In the genomic region with DNA sequence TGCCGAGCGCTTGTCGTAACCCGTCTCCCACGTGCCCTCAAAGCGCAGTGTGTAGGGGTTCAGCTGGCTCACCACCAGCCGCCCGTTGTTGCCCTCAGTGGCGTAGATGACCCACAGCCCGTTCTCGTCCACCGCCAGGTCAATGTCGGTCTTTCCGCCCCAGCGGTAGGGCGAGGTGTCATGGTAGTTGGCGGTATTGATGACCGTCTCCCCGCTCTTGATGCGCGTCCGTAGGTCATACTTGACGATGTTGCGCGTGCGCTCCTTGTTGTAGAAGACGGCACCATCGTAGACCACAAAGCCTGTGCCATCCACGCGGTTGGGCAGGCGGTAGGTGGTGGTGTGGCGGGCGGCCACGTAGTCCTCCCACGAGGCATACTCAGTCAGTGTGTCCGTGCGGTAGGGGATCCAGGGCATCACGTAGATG, we compare ENCODE assay signal across 4 cellular contexts.
TF ChIP-seq lines count a peak whose summit lies in the region.

No MANE protein-coding gene starts in this region.

TF ChIP-seq in SK-N-SH, 30 proteins besides CTCF, POLR2A, EP300 and RAD21:
- TF ChIP-seq ELF1 (IDR thresholded peaks at IDR 0.05) (no peak), JUND (IDR thresholded peaks at IDR 0.05) (no peak), FOSL2 (IDR thresholded peaks at IDR 0.05; ENCODE audit: borderline replicate concordance, low read depth) (no peak), SMC3 (IDR thresholded peaks at IDR 0.05; ENCODE audit: low read depth, low read length) (no peak), EZH2phosphoT487 (IDR thresholded peaks at IDR 0.05; ENCODE audit: borderline replicate concordance, low read depth) (no peak), TCF12 (IDR thresholded peaks at IDR 0.05) (no peak)

TF ChIP-seq in SK-N-SH treated with all-trans-retinoic acid at 6 μM for 48 hours, 23 proteins besides CTCF, POLR2A, EP300 and RAD21 (continues in another document):
- TF ChIP-seq CSDC2 (CRISPR knock-in tag; IDR thresholded peaks at IDR 0.05) (no peak), ZNF565 (CRISPR knock-in tag; conservative IDR thresholded peaks at IDR 0.05; ENCODE audit: low read depth) (no peak), ZNF8 (CRISPR knock-in tag; IDR thresholded peaks at IDR 0.05) (no peak), BACH2 (CRISPR knock-in tag; IDR thresholded peaks at IDR 0.05; ENCODE audit: borderline replicate concordance) (no peak), ISL1 (CRISPR knock-in tag; IDR thresholded peaks at IDR 0.05) (no peak), TOX (CRISPR knock-in tag; IDR thresholded peaks at IDR 0.05; ENCODE audit: borderline replicate concordance) (no peak), ZFP3 (CRISPR knock-in tag; IDR thresholded peaks at IDR 0.05) (no peak)
- TF ChIP-seq, protein P1, sequence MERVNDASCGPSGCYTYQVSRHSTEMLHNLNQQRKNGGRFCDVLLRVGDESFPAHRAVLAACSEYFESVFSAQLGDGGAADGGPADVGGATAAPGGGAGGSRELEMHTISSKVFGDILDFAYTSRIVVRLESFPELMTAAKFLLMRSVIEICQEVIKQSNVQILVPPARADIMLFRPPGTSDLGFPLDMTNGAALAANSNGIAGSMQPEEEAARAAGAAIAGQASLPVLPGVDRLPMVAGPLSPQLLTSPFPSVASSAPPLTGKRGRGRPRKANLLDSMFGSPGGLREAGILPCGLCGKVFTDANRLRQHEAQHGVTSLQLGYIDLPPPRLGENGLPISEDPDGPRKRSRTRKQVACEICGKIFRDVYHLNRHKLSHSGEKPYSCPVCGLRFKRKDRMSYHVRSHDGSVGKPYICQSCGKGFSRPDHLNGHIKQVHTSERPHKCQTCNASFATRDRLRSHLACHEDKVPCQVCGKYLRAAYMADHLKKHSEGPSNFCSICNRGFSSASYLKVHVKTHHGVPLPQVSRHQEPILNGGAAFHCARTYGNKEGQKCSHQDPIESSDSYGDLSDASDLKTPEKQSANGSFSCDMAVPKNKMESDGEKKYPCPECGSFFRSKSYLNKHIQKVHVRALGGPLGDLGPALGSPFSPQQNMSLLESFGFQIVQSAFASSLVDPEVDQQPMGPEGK (CRISPR knock-in tag; IDR thresholded peaks at IDR 0.05; ENCODE audit: borderline replicate concordance): no peak
- TF ChIP-seq, protein P2, sequence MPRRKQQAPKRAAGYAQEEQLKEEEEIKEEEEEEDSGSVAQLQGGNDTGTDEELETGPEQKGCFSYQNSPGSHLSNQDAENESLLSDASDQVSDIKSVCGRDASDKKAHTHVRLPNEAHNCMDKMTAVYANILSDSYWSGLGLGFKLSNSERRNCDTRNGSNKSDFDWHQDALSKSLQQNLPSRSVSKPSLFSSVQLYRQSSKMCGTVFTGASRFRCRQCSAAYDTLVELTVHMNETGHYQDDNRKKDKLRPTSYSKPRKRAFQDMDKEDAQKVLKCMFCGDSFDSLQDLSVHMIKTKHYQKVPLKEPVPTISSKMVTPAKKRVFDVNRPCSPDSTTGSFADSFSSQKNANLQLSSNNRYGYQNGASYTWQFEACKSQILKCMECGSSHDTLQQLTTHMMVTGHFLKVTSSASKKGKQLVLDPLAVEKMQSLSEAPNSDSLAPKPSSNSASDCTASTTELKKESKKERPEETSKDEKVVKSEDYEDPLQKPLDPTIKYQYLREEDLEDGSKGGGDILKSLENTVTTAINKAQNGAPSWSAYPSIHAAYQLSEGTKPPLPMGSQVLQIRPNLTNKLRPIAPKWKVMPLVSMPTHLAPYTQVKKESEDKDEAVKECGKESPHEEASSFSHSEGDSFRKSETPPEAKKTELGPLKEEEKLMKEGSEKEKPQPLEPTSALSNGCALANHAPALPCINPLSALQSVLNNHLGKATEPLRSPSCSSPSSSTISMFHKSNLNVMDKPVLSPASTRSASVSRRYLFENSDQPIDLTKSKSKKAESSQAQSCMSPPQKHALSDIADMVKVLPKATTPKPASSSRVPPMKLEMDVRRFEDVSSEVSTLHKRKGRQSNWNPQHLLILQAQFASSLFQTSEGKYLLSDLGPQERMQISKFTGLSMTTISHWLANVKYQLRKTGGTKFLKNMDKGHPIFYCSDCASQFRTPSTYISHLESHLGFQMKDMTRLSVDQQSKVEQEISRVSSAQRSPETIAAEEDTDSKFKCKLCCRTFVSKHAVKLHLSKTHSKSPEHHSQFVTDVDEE (CRISPR knock-in tag; IDR thresholded peaks at IDR 0.05): no peak
- TF ChIP-seq, protein P3, sequence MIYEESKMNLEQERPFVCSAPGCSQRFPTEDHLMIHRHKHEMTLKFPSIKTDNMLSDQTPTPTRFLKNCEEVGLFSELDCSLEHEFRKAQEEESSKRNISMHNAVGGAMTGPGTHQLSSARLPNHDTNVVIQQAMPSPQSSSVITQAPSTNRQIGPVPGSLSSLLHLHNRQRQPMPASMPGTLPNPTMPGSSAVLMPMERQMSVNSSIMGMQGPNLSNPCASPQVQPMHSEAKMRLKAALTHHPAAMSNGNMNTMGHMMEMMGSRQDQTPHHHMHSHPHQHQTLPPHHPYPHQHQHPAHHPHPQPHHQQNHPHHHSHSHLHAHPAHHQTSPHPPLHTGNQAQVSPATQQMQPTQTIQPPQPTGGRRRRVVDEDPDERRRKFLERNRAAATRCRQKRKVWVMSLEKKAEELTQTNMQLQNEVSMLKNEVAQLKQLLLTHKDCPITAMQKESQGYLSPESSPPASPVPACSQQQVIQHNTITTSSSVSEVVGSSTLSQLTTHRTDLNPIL (CRISPR knock-in tag; IDR thresholded peaks at IDR 0.05; ENCODE audit: low read depth): no peak

TF ChIP-seq in HEK293, 187 proteins besides CTCF, POLR2A, EP300 and RAD21:
- no peak for TF ChIP-seq ZNF223 (tag by site-specific recombination; IDR thresholded peaks at IDR 0.05)
- TF ChIP-seq, protein P4, sequence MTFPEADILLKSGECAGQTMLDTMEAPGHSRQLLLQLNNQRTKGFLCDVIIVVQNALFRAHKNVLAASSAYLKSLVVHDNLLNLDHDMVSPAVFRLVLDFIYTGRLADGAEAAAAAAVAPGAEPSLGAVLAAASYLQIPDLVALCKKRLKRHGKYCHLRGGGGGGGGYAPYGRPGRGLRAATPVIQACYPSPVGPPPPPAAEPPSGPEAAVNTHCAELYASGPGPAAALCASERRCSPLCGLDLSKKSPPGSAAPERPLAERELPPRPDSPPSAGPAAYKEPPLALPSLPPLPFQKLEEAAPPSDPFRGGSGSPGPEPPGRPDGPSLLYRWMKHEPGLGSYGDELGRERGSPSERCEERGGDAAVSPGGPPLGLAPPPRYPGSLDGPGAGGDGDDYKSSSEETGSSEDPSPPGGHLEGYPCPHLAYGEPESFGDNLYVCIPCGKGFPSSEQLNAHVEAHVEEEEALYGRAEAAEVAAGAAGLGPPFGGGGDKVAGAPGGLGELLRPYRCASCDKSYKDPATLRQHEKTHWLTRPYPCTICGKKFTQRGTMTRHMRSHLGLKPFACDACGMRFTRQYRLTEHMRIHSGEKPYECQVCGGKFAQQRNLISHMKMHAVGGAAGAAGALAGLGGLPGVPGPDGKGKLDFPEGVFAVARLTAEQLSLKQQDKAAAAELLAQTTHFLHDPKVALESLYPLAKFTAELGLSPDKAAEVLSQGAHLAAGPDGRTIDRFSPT (tag by site-specific recombination; IDR thresholded peaks at IDR 0.05): 0 out of 2 replicates have a peak, but pooled peaks have one; percentile 61

TF ChIP-seq in K562, 482 proteins besides CTCF, POLR2A, EP300 and RAD21:
- TF ChIP-seq HNRNPUL1 (IDR thresholded peaks at IDR 0.05; ENCODE audit: low read length): no peak
- no peak for TF ChIP-seq ZKSCAN8 (CRISPR knock-in tag; IDR thresholded peaks at IDR 0.05)
- TF ChIP-seq, protein P5, sequence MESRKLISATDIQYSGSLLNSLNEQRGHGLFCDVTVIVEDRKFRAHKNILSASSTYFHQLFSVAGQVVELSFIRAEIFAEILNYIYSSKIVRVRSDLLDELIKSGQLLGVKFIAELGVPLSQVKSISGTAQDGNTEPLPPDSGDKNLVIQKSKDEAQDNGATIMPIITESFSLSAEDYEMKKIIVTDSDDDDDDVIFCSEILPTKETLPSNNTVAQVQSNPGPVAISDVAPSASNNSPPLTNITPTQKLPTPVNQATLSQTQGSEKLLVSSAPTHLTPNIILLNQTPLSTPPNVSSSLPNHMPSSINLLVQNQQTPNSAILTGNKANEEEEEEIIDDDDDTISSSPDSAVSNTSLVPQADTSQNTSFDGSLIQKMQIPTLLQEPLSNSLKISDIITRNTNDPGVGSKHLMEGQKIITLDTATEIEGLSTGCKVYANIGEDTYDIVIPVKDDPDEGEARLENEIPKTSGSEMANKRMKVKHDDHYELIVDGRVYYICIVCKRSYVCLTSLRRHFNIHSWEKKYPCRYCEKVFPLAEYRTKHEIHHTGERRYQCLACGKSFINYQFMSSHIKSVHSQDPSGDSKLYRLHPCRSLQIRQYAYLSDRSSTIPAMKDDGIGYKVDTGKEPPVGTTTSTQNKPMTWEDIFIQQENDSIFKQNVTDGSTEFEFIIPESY (CRISPR knock-in tag; IDR thresholded peaks at IDR 0.05): peak; percentile 99
- TF ChIP-seq POLR2G (IDR thresholded peaks at IDR 0.05; ENCODE audit: low read depth, low read length): peak; percentile 64
- no peak for TF ChIP-seq ELF1 (tag; IDR thresholded peaks at IDR 0.05)
- TF ChIP-seq RBM22 (IDR thresholded peaks at IDR 0.05; ENCODE audit: low read depth, low read length, poor library complexity, severe bottlenecking): peak; percentile 74
